ENCODE assay signal across 8 cellular contexts in genomic region chrX:48539345-48540014, GRCh38. TPM values are rescaled to one million over a fixed set of nuclear protein-coding genes. Genes with fewer than 3 reads are reported as not detected.
DNase-seq lines count a peak whose midpoint lies in the region; ATAC-seq lines count a peak whose summit lies in the region.

Gene TBC1D25, plus strand, starts transcription at chrX:48539714. Its CDS starts 84 bp downstream, at chrX:48539798.

- no peaks in the 10 kb centered on the region for H3K27me3 Mint-ChIP-seq in effector memory CD8-positive, alpha-beta T cell
- no peaks in the 10 kb centered on the region for H3K27me3 Mint-ChIP-seq in memory B cell

- peaks cover 17 to 19% of the 10 kb centered on the region in 2 donors for H3K4me1 Mint-ChIP-seq in effector memory CD8-positive, alpha-beta T cell (ENCODE audit: low read depth in 2 of 2)
- H3K4me1 Mint-ChIP-seq in memory B cell = peaks cover 16% of the 10 kb centered on the region

- H3K36me3 Mint-ChIP-seq in effector memory CD8-positive, alpha-beta T cell (ENCODE audit: insufficient read depth) = peaks cover 41% of the 10 kb centered on the region
- H3K36me3 Mint-ChIP-seq in memory B cell = no peaks in the 10 kb centered on the region

- H3K9me3 Mint-ChIP-seq in effector memory CD8-positive, alpha-beta T cell = no peaks in the 10 kb centered on the region
- no peaks in the 10 kb centered on the region for H3K9me3 Mint-ChIP-seq in memory B cell

- peak within 1 kb of the TSS; percentile 82 to 92 for H3K4me3 Mint-ChIP-seq in effector memory CD8-positive, alpha-beta T cell
- peak within 1 kb of the TSS; percentile 92 for H3K4me3 Mint-ChIP-seq in memory B cell

- ATAC-seq in GM19468 (IDR thresholded peaks at IDR 0.05; ENCODE audit: extremely low read depth, unreplicated experiment) (peak; percentile 47), memory B cell (ENCODE audit: low read depth) (peak; percentile 81)
- peak; percentile 86 for ATAC-seq in effector memory CD8-positive, alpha-beta T cell (replicated peaks)

- H3K27ac Mint-ChIP-seq in effector memory CD8-positive, alpha-beta T cell = peak within 1 kb of the TSS; percentile 91 to 92
- H3K27ac Mint-ChIP-seq in memory B cell = peak within 1 kb of the TSS; percentile 93

- peak; percentile 97 for DNase-seq in COLO668 (lab: John Stamatoyannopoulos, UW; ENCODE audit: unreplicated experiment)
- peak; percentile 95 for DNase-seq in HT1080 (ENCODE audit: low read depth)
- DNase-seq in NOMO-1 (lab: John Stamatoyannopoulos, UW; ENCODE audit: unreplicated experiment in 2 of 2) = peak; percentile 93 to 94
- peak; percentile 91 to 96 for DNase-seq in activated CD8-positive, alpha-beta memory T cell treated with anti-CD3 and anti-CD28 coated beads for 4 hours (ENCODE audit: low read depth in 2 of 2)
- DNase-seq in effector memory CD8-positive, alpha-beta T cell = peak; percentile 91 to 94 (median 92)
- peak; percentile 80 to 90 for DNase-seq in memory B cell (ENCODE audit: low spot score in 2 of 2)
- peak; percentile 92 for DNase-seq in stimulated activated CD8-positive, alpha-beta memory T cell treated with anti-CD3 and anti-CD28 coated beads, Interleukin-12 subunit alpha, Interleukin-12 subunit beta, amount 100 ng/mL, for 24 hours (ENCODE audit: extremely low read depth)

RNA-seq across cellular contexts. Expression of gene TBC1D25, which starts in this region (rescaled TPM):
- total RNA-seq in HT1080 (2014; rRNA removed; shearing (Covaris generic)) = 7.1 and 10.4 TPM in 2 replicates
- 12.0 and 15.0 TPM in 2 replicates for polyA plus RNA-seq in HT1080 (2015; cell fraction: cytosol; rRNA removed)
- polyA plus RNA-seq in HT1080 (2015; cell fraction: nucleus; rRNA removed) = 15.4 and 15.7 TPM in 2 replicates

Comparison
In these comparisons a context has a peak if more than half of its experiments do, and no peak if none do; other contexts are left out.
1. Peak in every context shown above with its lines: DNase-seq and ATAC-seq.